Comparison of ENCODE assay signal across 18 cellular contexts in genomic region chr4:159256037-159256436, GRCh38.
DNase-seq lines count a peak whose midpoint lies in the region; ATAC-seq and TF ChIP-seq lines count a peak whose summit lies in the region.
"Had no signal": no experiment of that assay in that cellular context is flagged by ENCODE, and none has a peak within 500 bp of the region (broad histone marks: within the 10 kb centered on the region; RNA-seq: fewer than 3 reads in every experiment).

No MANE protein-coding gene starts in this region.

- H3K27ac ChIP-seq in A673 (ENCODE audit: low read depth, low read length, poor library complexity, severe bottlenecking), result no peak overlapping the region
- H3K27ac ChIP-seq in OCI-LY3 (ENCODE audit: low read length), result no peak overlapping the region
- H3K27ac ChIP-seq: A549; BLaER1 treated with 17β-estradiol and CSF1 and Interleukin-3, amounts not matched to agents 10 nM and 100 nM; PC-9; RWPE1 had no signal

- no peak overlapping the region for H3K9ac ChIP-seq in OCI-LY3 (ENCODE audit: low read length)
- H3K9ac ChIP-seq: BLaER1 treated with 17β-estradiol and CSF1 and Interleukin-3, amounts not matched to agents 10 nM and 100 nM had no signal

- H3K27me3 Mint-ChIP-seq in Caco-2 (ENCODE audit: insufficient read depth, unreplicated experiment), result no peaks in the 10 kb centered on the region
- peaks cover 15% of the 10 kb centered on the region for H3K27me3 Mint-ChIP-seq in endothelial cell (ENCODE audit: unreplicated experiment)

- H3K4me3 Mint-ChIP-seq in Caco-2 (ENCODE audit: unreplicated experiment), result no peak overlapping the region
- no peak overlapping the region for H3K4me3 Mint-ChIP-seq in endothelial cell (ENCODE audit: unreplicated experiment)

- no peak for ATAC-seq in GM19035 (IDR thresholded peaks at IDR 0.05; ENCODE audit: unreplicated experiment)
- ATAC-seq: A549 had no signal

- no peaks in the 10 kb centered on the region for H4K20me1 ChIP-seq in OCI-LY3 (ENCODE audit: insufficient read depth, low read length)

- H3K4me3 ChIP-seq in A673 (ENCODE audit: low read depth, low read length, poor library complexity, severe bottlenecking) (no peak overlapping the region), Caco-2 (ENCODE audit: low read depth, low read length) (no peak overlapping the region), OCI-LY3 (ENCODE audit: low read length) (no peak overlapping the region)
- H3K4me3 ChIP-seq: A549; BLaER1 treated with 17β-estradiol and CSF1 and Interleukin-3, amounts not matched to agents 10 nM and 100 nM; PC-9 had no signal

- H3K4me1 ChIP-seq in A673 (ENCODE audit: insufficient read depth, low read length, poor library complexity, severe bottlenecking) (peaks cover 17% of the 10 kb centered on the region), Caco-2 (no peaks in the 10 kb centered on the region), OCI-LY3 (ENCODE audit: low read length) (no peaks in the 10 kb centered on the region)
- H3K4me1 ChIP-seq: A549; BLaER1 treated with 17β-estradiol and CSF1 and Interleukin-3, amounts not matched to agents 10 nM and 100 nM had no signal

- H3K27ac Mint-ChIP-seq in Caco-2 (ENCODE audit: unreplicated experiment) (peak overlapping the region; percentile 64), endothelial cell (ENCODE audit: unreplicated experiment) (peak overlapping the region; percentile 34)

- DNase-seq in A673 (ENCODE audit: low spot score) (no peak), Caco-2 (no peak), endothelial cell (ENCODE audit: low spot score) (no peak), germinal center (ENCODE audit: low spot score) (no peak), C1 segment of cervical spinal cord (lab: John Stamatoyannopoulos, UW) (no peak)
- DNase-seq in activated CD4-positive, alpha-beta T cell treated with anti-CD3 and anti-CD28 coated beads, Interleukin-2, amount 50 U/mL, for 48 hours, result no peak
- DNase-seq: GDM1, NCI-H1417 treated with DMSO at 0.1 percent for 48 hours, NCI-H187 treated with DMSO at 0.1 percent for 48 hours, NCI-H2227 treated with DMSO at 0.1 percent for 48 hours, NCI-H510A treated with DMSO at 0.1 percent for 48 hours, NCI-H82, PC-9 had no signal

- POLR2A ChIA-PET in A673 (lab: Charles Lee; ENCODE audit: low non-redundant PET) (no interaction called here), Caco-2 (lab: Charles Lee) (no interaction called here)

- no peak overlapping the region for H3K4me2 ChIP-seq in OCI-LY3 (ENCODE audit: low read length)
- H3K4me2 ChIP-seq: A549; BLaER1 treated with 17β-estradiol and CSF1 and Interleukin-3, amounts not matched to agents 10 nM and 100 nM; PC-9 had no signal

- CTCF ChIA-PET in A673 (lab: Charles Lee) (interaction anchor here (1.1 kb wide), 1 partner anchor 12 kb away, joined by 3 read pairs; no protein-coding TSS in a partner anchor), Caco-2 (lab: Charles Lee) (interaction anchor here (0.6 to 1.1 kb wide), 2 partner anchors 19 to 27 kb away, joined by 5 read pairs; no protein-coding TSS in a partner anchor)

- TF ChIP-seq CTCF in A673 (conservative IDR thresholded peaks at IDR 0.05; ENCODE audit: low read depth, low read length) (peak; percentile 33; the same call in 1 of the 2 replicates), Caco-2 (IDR thresholded peaks at IDR 0.05; ENCODE audit: insufficient read depth in 1 of 2, low read depth in 1 of 2, low read length in 1 of 2, severe bottlenecking in 1 of 2, unreplicated experiment in 1 of 2) (no peak), OCI-LY3 (IDR thresholded peaks at IDR 0.05; ENCODE audit: low read depth, low read length) (peak; percentile 18; the same call in 1 of the 2 replicates), endothelial cell (IDR thresholded peaks at IDR 0.05; ENCODE audit: unreplicated experiment) (no peak)

- peaks cover 37% of the 10 kb centered on the region for H3K36me3 Mint-ChIP-seq in Caco-2 (ENCODE audit: insufficient read depth, unreplicated experiment)
- H3K36me3 Mint-ChIP-seq in endothelial cell (ENCODE audit: low read depth, unreplicated experiment), result peaks cover 31% of the 10 kb centered on the region

- intact Hi-C loops in A673 (cut with micrococcal nuclease; ENCODE audit: unreplicated experiment), result no loop called here
- intact Hi-C loops in Caco-2 (cut with micrococcal nuclease; ENCODE audit: unreplicated experiment), result no loop called here

- H3K79me2 ChIP-seq in OCI-LY3 (ENCODE audit: low read length), result no peaks in the 10 kb centered on the region

- no peaks in the 10 kb centered on the region for H3K27me3 ChIP-seq in A673 (replicated peaks; ENCODE audit: insufficient read depth, low read depth, low read length, poor library complexity)
- H3K27me3 ChIP-seq in Caco-2 (replicated peaks; ENCODE audit: control insufficient read depth, insufficient read depth, low read length), result no peaks in the 10 kb centered on the region
- no peaks in the 10 kb centered on the region for H3K27me3 ChIP-seq in OCI-LY3 (ENCODE audit: low read depth, low read length)
- H3K27me3 ChIP-seq: BLaER1 treated with 17β-estradiol and CSF1 and Interleukin-3, amounts not matched to agents 10 nM and 100 nM had no signal

- H3K36me3 ChIP-seq in A673 (ENCODE audit: insufficient read depth, low read length, poor library complexity, severe bottlenecking), result no peaks in the 10 kb centered on the region
- H3K36me3 ChIP-seq in Caco-2 (ENCODE audit: control insufficient read depth, insufficient read depth, low read length), result no peaks in the 10 kb centered on the region; the same call in 1 of the 2 replicates
- no peaks in the 10 kb centered on the region for H3K36me3 ChIP-seq in OCI-LY3 (replicated peaks; ENCODE audit: low read depth, low read length)

- H3K9me3 Mint-ChIP-seq in Caco-2 (ENCODE audit: unreplicated experiment) (no peaks in the 10 kb centered on the region), endothelial cell (ENCODE audit: unreplicated experiment) (peaks cover 4% of the 10 kb centered on the region)

- H3K4me1 Mint-ChIP-seq in Caco-2 (ENCODE audit: low read depth, unreplicated experiment) (no peaks in the 10 kb centered on the region), endothelial cell (ENCODE audit: unreplicated experiment) (peaks cover 16% of the 10 kb centered on the region)

- BruUV-seq in A673 (replicated peaks; lab: Mats Ljungman, UMichigan) (no TSS peak), Caco-2 (replicated peaks; lab: Mats Ljungman, UMichigan) (no TSS peak)

- H3K9me3 ChIP-seq in A673 (ENCODE audit: low read depth, low read length, poor library complexity, severe bottlenecking), result no peaks in the 10 kb centered on the region
- H3K9me3 ChIP-seq in Caco-2, result no peaks in the 10 kb centered on the region; the same call in 1 of the 2 replicates
- no peaks in the 10 kb centered on the region for H3K9me3 ChIP-seq in OCI-LY3 (ENCODE audit: insufficient read depth, low read length)
- H3K9me3 ChIP-seq: A549 had no signal

- H2AFZ ChIP-seq in OCI-LY3 (ENCODE audit: low read depth, low read length), result no peak overlapping the region
- H2AFZ ChIP-seq: PC-9 had no signal

Comparison
In these comparisons a context has a peak if more than half of its experiments do, and no peak if none do; other contexts are left out.
1. CTCF ChIP-seq: peak in A673 (single experiment) and OCI-LY3 (single experiment); none in Caco-2 (0 of 2) and endothelial cell (single experiment).